15 cellular contexts compared by ENCODE assay signal in the genomic region with DNA sequence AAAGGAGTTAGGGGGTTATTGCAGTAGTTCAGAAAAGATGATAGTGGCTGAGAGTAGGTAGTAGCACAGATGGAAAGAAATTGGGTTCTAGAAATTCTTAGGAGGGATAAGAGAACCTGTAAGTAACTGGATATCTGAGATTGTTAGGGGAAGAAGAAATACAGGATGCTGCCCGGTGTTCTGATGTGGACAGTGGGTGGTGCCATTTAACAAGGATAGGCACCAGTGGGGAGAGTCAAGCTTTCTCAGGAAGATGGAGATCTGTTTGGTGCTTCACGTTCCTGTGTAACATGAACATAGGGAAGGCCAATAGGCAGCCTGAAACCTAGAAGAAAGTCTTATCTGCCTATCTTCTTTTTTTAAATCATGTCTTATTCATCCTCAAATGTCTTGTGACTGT.
DNase-seq lines count a peak whose midpoint lies in the region; ATAC-seq and TF ChIP-seq lines count a peak whose summit lies in the region.
"Had no signal": no experiment of that assay in that cellular context is flagged by ENCODE, and none has a peak within 500 bp of the region (broad histone marks: within the 10 kb centered on the region; RNA-seq: fewer than 3 reads in every experiment).

No MANE protein-coding gene starts in this region.

- H3K36me3 ChIP-seq in BE2C (no peaks in the 10 kb centered on the region), kidney epithelial cell (ENCODE audit: control insufficient read depth, insufficient read depth, low read length) (no peaks in the 10 kb centered on the region)
- H3K36me3 ChIP-seq: transverse colon had no signal

- peak; percentile 50 for TF ChIP-seq CTCF in BE2C (IDR thresholded peaks at IDR 0.05; ENCODE audit: low read depth, low read length)
- no peak for TF ChIP-seq CTCF in WTC11 (IDR thresholded peaks at IDR 0.05)
- peak; percentile 4 for TF ChIP-seq CTCF in kidney epithelial cell (IDR thresholded peaks at IDR 0.05; ENCODE audit: insufficient read depth, low read length, poor library complexity, severe bottlenecking)
- no peak for TF ChIP-seq CTCF in GM10248 (IDR thresholded peaks at IDR 0.05; ENCODE audit: control extremely low read depth, extremely low read depth, low read depth, missing control alignments)

- H3K4me1 ChIP-seq in BE2C = no peaks in the 10 kb centered on the region
- H3K4me1 ChIP-seq: transverse colon had no signal

- H3K27me3 Mint-ChIP-seq in WTC11 (ENCODE audit: low read depth) = no peaks in the 10 kb centered on the region

- in situ Hi-C loops in KBM-7 (cut with MboI; ENCODE audit: low pct_unique_long_range_greater_than_20kb, low sequenced_read_pairs) = no loop called here

- no peaks in the 10 kb centered on the region for H3K9me3 Mint-ChIP-seq in WTC11
- H3K9me3 Mint-ChIP-seq: activated T-helper 1 cell treated with anti-CD3 and anti-CD28 coated beads, Interleukin-12 subunit alpha, Interleukin-12 subunit beta, Interleukin-2, Interleukin-4 antibody, amounts not matched to agents 30 ng/mL and 10 ng/mL and 1 ng/mL, durations not matched to agents 14 hours and 24 hours and 36 hours; HFFc6 had no signal

- H3K27me3 ChIP-seq in BE2C (peaks cover 15% of the 10 kb centered on the region), kidney epithelial cell (ENCODE audit: control insufficient read depth, insufficient read depth, low read length) (no peaks in the 10 kb centered on the region)
- H3K27me3 ChIP-seq: transverse colon had no signal

- DNase-seq in BE2C (peak; percentile 25), KBM-7 (peak; percentile 2), WTC11 (ENCODE audit: low spot score) (no peak), kidney epithelial cell (ENCODE audit: low read depth) (no peak), activated gamma-delta T cell (lab: John Stamatoyannopoulos, UW) (no peak), GM10248 (ENCODE audit: extremely low spot score) (no peak)
- DNase-seq: Calu3, HFFc6, NCI-H446, T1000, transverse colon had no signal

- POLR2A ChIA-PET in WTC11 (lab: Charles Lee) (interaction anchor here (0.6 kb wide), 1 partner anchor 67 kb away, joined by 3 read pairs; no protein-coding TSS in a partner anchor), GM10248 (lab: Yijun Ruan, JAX) (no interaction called here)

- CTCF ChIA-PET in WTC11 (lab: Charles Lee) (interaction anchor here (0.5 kb wide), 1 partner anchor 291 kb away, joined by 5 read pairs; no protein-coding TSS in a partner anchor), GM10248 (lab: Yijun Ruan, JAX) (no interaction called here)

- no peaks in the 10 kb centered on the region for H3K36me3 Mint-ChIP-seq in WTC11

- ATAC-seq in WTC11 (peak; percentile 30; the same call in 1 of the 2 replicates), HG03354 (IDR thresholded peaks at IDR 0.05; ENCODE audit: poor library complexity, severe bottlenecking, unreplicated experiment) (no peak), GM21526 (IDR thresholded peaks at IDR 0.05; ENCODE audit: low FRiP score, unreplicated experiment) (no peak)

- H3K4me3 ChIP-seq in BE2C (ENCODE audit: low read depth, low read length) = no peak overlapping the region
- H3K4me3 ChIP-seq in kidney epithelial cell (ENCODE audit: low read depth, low read length) = no peak overlapping the region
- H3K4me3 ChIP-seq: coronary artery, transverse colon had no signal

- no peak overlapping the region for H3K4me3 Mint-ChIP-seq in WTC11
- H3K4me3 Mint-ChIP-seq: activated T-helper 1 cell treated with anti-CD3 and anti-CD28 coated beads, Interleukin-12 subunit alpha, Interleukin-12 subunit beta, Interleukin-2, Interleukin-4 antibody, amounts not matched to agents 30 ng/mL and 10 ng/mL and 1 ng/mL, durations not matched to agents 14 hours and 24 hours and 36 hours; HFFc6 had no signal

- H3K27ac Mint-ChIP-seq in WTC11 = no peak overlapping the region
- H3K27ac Mint-ChIP-seq: activated T-helper 1 cell treated with anti-CD3 and anti-CD28 coated beads, Interleukin-12 subunit alpha, Interleukin-12 subunit beta, Interleukin-2, Interleukin-4 antibody, amounts not matched to agents 30 ng/mL and 10 ng/mL and 1 ng/mL, durations not matched to agents 14 hours and 24 hours and 36 hours; HFFc6 had no signal

- H3K9me3 ChIP-seq in BE2C = no peaks in the 10 kb centered on the region
- H3K9me3 ChIP-seq: transverse colon had no signal

- no peaks in the 10 kb centered on the region for H3K4me1 Mint-ChIP-seq in WTC11

TF ChIP-seq in WTC11, 78 proteins besides CTCF, POLR2A, EP300 and RAD21:
- TF ChIP-seq ZNF219 (CRISPR knock-in tag; IDR thresholded peaks at IDR 0.05; ENCODE audit: borderline replicate concordance) (no peak), ZNF671 (CRISPR knock-in tag; IDR thresholded peaks at IDR 0.05) (no peak), ELF4 (CRISPR knock-in tag; IDR thresholded peaks at IDR 0.05; ENCODE audit: low read depth) (no peak)
- TF ChIP-seq, protein P1, sequence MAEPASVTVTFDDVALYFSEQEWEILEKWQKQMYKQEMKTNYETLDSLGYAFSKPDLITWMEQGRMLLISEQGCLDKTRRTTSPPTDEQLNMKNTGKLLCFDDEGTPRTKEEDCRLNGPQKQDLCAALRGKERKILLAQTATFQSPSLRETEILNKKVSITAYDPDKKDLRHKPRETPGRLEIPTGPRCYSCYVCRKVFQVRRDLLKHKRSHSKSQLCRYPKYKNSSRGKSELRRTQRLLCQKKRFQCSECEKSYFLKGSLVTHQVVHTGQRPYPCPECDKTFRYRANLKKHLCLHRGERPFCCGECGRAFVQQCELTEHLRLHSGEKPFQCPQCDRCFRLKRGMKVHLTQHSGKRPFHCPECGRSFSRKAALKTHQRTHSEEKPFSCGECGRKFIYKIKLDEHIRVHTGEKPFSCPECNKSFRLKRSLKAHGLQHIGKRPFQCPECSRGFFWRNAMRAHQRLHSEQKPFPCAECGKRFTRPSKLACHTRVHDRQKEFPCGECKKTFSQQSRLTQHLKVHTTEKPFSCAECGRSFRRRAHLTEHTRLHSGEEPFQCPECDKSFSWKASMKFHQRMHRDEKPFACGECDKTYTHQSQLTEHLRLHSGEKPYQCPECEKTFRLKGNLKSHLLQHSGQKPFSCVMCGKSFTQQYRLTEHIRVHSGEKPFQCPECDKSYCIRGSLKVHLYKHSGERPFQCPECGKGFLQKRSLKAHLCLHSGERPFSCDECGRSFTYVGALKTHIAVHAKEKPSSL (CRISPR knock-in tag; conservative IDR thresholded peaks at IDR 0.05) = no peak

Comparison
In these comparisons a context has a peak if more than half of its experiments do, and no peak if none do; other contexts are left out.
1. DNase-seq: peak in BE2C (single experiment) and KBM-7 (single experiment); none in WTC11 (single experiment), kidney epithelial cell (single experiment), activated gamma-delta T cell (single experiment) and GM10248 (single experiment).
2. CTCF ChIP-seq: peak in BE2C (single experiment) and kidney epithelial cell (single experiment); none in WTC11 (single experiment) and GM10248 (single experiment).